Comparison of ENCODE assay signal across 19 cellular contexts in the genomic region with DNA sequence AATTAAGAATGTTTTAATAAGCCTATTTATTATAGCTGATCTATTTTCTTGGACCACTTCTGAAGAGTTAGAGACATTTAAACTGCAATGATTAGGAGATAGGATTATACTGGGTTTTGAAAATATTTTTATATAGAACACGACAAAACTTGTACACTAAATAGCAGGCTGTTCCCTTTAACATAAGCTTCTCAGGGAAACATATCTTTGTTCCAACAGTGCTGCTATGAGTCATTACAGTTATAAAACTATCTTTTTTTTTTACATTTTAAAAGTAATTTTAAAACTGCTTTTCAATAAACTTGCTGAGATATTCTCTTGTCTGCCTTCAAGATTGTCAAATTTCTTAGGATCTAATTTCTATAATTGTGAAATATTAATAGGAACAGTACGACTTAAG.
"Had no signal": no experiment of that assay in that cellular context is flagged by ENCODE, and none has a peak within 500 bp of the region (broad histone marks: within the 10 kb centered on the region; RNA-seq: fewer than 3 reads in every experiment).

No MANE protein-coding gene starts in this region.

- H3K9me3 Mint-ChIP-seq: naive thymus-derived CD8-positive, alpha-beta T cell; stimulated activated naive B cell treated with anti-CD40 and anti-IgM and Interleukin-4, amounts not matched to agents 10 μg/mL and 1 μg/mL and 100 μg/mL, for 72 hours; stimulated activated naive CD8-positive, alpha-beta T cell treated with anti-CD3 and anti-CD28 coated beads, Interleukin-15, amount 100 ng/mL, for 72 hours had no signal

- H3K4me2 ChIP-seq: hepatocyte had no signal

- DNase-seq: dermis blood vessel endothelial cell; esophagus squamous epithelium; foreskin keratinocyte; head of caudate nucleus; mucosa of descending colon; naive thymus-derived CD8-positive, alpha-beta T cell; posterior cingulate gyrus; spleen; stimulated activated CD4-positive, alpha-beta T cell treated with anti-CD3 and anti-CD28 coated beads, Interleukin-15, amount 100 ng/mL, for 24 hours; stimulated activated CD4-positive, alpha-beta T cell treated with anti-CD3 and anti-CD28 coated beads, Interleukin-1b, Interleukin-23, amount 100 ng/mL, for 48 hours; stimulated activated CD4-positive, alpha-beta T cell treated with anti-CD3 and anti-CD28 coated beads, Interleukin-4, amount 100 ng/mL, for 24 hours; stimulated activated naive B cell treated with anti-CD40 and anti-IgM and Interleukin-4, amounts not matched to agents 10 μg/mL and 1 μg/mL and 100 μg/mL, for 72 hours; stimulated activated naive CD8-positive, alpha-beta T cell treated with anti-CD3 and anti-CD28 coated beads, Interleukin-15, amount 100 ng/mL, for 72 hours; testis; transverse colon had no signal

- H3K4me3 Mint-ChIP-seq: naive thymus-derived CD8-positive, alpha-beta T cell; stimulated activated naive B cell treated with anti-CD40 and anti-IgM and Interleukin-4, amounts not matched to agents 10 μg/mL and 1 μg/mL and 100 μg/mL, for 72 hours; stimulated activated naive CD8-positive, alpha-beta T cell treated with anti-CD3 and anti-CD28 coated beads, Interleukin-15, amount 100 ng/mL, for 72 hours had no signal

- H3K27ac ChIP-seq: esophagus squamous epithelium, foreskin keratinocyte, hepatocyte, neutrophil, spleen, testis, transverse colon had no signal

- H3K4me1 Mint-ChIP-seq: stimulated activated naive B cell treated with anti-CD40 and anti-IgM and Interleukin-4, amounts not matched to agents 10 μg/mL and 1 μg/mL and 100 μg/mL, for 72 hours; stimulated activated naive CD8-positive, alpha-beta T cell treated with anti-CD3 and anti-CD28 coated beads, Interleukin-15, amount 100 ng/mL, for 72 hours had no signal

- H3K27me3 ChIP-seq: esophagus squamous epithelium, foreskin keratinocyte, hepatocyte, neutrophil, spleen, testis, transverse colon had no signal

- ATAC-seq: mucosa of descending colon; naive thymus-derived CD8-positive, alpha-beta T cell; sciatic nerve; stimulated activated naive B cell treated with anti-CD40 and anti-IgM and Interleukin-4, amounts not matched to agents 10 μg/mL and 1 μg/mL and 100 μg/mL, for 72 hours; stimulated activated naive CD8-positive, alpha-beta T cell treated with anti-CD3 and anti-CD28 coated beads, Interleukin-15, amount 100 ng/mL, for 72 hours had no signal

- H3K36me3 ChIP-seq: esophagus squamous epithelium, neutrophil, spleen, transverse colon had no signal

- H3K27ac Mint-ChIP-seq: stimulated activated naive B cell treated with anti-CD40 and anti-IgM and Interleukin-4, amounts not matched to agents 10 μg/mL and 1 μg/mL and 100 μg/mL, for 72 hours; stimulated activated naive CD8-positive, alpha-beta T cell treated with anti-CD3 and anti-CD28 coated beads, Interleukin-15, amount 100 ng/mL, for 72 hours had no signal

- H2AFZ ChIP-seq: hepatocyte had no signal

- H3K4me1 ChIP-seq: foreskin keratinocyte, spleen, testis had no signal

- H3K27me3 Mint-ChIP-seq: stimulated activated naive B cell treated with anti-CD40 and anti-IgM and Interleukin-4, amounts not matched to agents 10 μg/mL and 1 μg/mL and 100 μg/mL, for 72 hours had no signal

- H3K4me3 ChIP-seq: esophagus squamous epithelium, hepatocyte, mucosa of descending colon, spleen, testis, transverse colon had no signal

- H3K36me3 Mint-ChIP-seq: naive thymus-derived CD8-positive, alpha-beta T cell; stimulated activated naive B cell treated with anti-CD40 and anti-IgM and Interleukin-4, amounts not matched to agents 10 μg/mL and 1 μg/mL and 100 μg/mL, for 72 hours had no signal

- FAIRE-seq: colon had no signal

- H3K9me3 ChIP-seq: esophagus squamous epithelium, mucosa of descending colon, neutrophil, spleen, testis, transverse colon had no signal

- H3K79me2 ChIP-seq: hepatocyte had no signal
